ENCODE assay signal across 13 cellular contexts in genomic region chr9:92147854-92148184, GRCh38. TPM values are rescaled to one million over a fixed set of nuclear protein-coding genes. Genes with fewer than 3 reads are reported as not detected.
DNase-seq lines count a peak whose midpoint lies in the region; ATAC-seq, FAIRE-seq and TF ChIP-seq lines count a peak whose summit lies in the region.
"Had no signal": no experiment of that assay in that cellular context is flagged by ENCODE, and none has a peak within 500 bp of the region (broad histone marks: within the 10 kb centered on the region; RNA-seq: fewer than 3 reads in every experiment).

No MANE protein-coding gene starts in this region.

- H3K4me1 Mint-ChIP-seq in neural progenitor cell = peaks cover 19% of the 10 kb centered on the region
- H3K4me1 Mint-ChIP-seq: IgD-negative memory B cell had no signal

- H3K4me1 ChIP-seq in A549 = peaks cover 27% of the 10 kb centered on the region
- H3K4me1 ChIP-seq in PC-3 (ENCODE audit: insufficient read depth, low read length) = peaks cover 28% of the 10 kb centered on the region
- peaks cover 20% of the 10 kb centered on the region for H3K4me1 ChIP-seq in endothelial cell of umbilical vein (ENCODE audit: control insufficient read depth, extremely low read depth, insufficient read depth, low read length)
- peaks cover 14% of the 10 kb centered on the region for H3K4me1 ChIP-seq in neural progenitor cell

- no peak for FAIRE-seq in A549 (lab: Jason Lieb, UNC)
- no peak for FAIRE-seq in endothelial cell of umbilical vein (lab: Jason Lieb, UNC)
- FAIRE-seq: islet of Langerhans had no signal

- no peaks in the 10 kb centered on the region for H4K20me1 ChIP-seq in PC-3 (ENCODE audit: low read length)
- H4K20me1 ChIP-seq in endothelial cell of umbilical vein (replicated peaks; ENCODE audit: control insufficient read depth, extremely low read depth, insufficient read depth, low read length) = no peaks in the 10 kb centered on the region
- H4K20me1 ChIP-seq in neural progenitor cell (ENCODE audit: low read depth) = no peaks in the 10 kb centered on the region

- H3K36me3 ChIP-seq in PC-3 (ENCODE audit: low read depth, low read length) = no peaks in the 10 kb centered on the region
- no peaks in the 10 kb centered on the region for H3K36me3 ChIP-seq in endothelial cell of umbilical vein (ENCODE audit: control insufficient read depth in 2 of 2, extremely low read depth in 1 of 2, insufficient read depth in 2 of 2, low read length in 2 of 2)
- H3K36me3 ChIP-seq in neural progenitor cell = no peaks in the 10 kb centered on the region

- H3K9me3 ChIP-seq in A549 (0 out of 3 replicates have a peak, but pooled peaks cover 3% of the 10 kb centered on the region), PC-3 (ENCODE audit: low read length) (no peaks in the 10 kb centered on the region), endothelial cell of umbilical vein (replicated peaks; ENCODE audit: control insufficient read depth, insufficient read depth, low read length) (no peaks in the 10 kb centered on the region), neural progenitor cell (ENCODE audit: low read depth) (no peaks in the 10 kb centered on the region)

- DNase-seq in A549 (ENCODE audit: low read depth in 1 of 2, low spot score in 1 of 2) = no peak
- no peak for DNase-seq in PC-3
- DNase-seq in endothelial cell of umbilical vein (ENCODE audit: low read depth, low spot score) = no peak
- DNase-seq in neural progenitor cell (ENCODE audit: low spot score) = no peak
- DNase-seq in substantia nigra (lab: John Stamatoyannopoulos, UW) = no peak
- DNase-seq: NCI-H2029; nucleus accumbens; stimulated activated CD4-positive, alpha-beta T cell treated with anti-CD3 and anti-CD28 coated beads, Interleukin-2, amount 100 ng/mL, for 48 hours had no signal

- H3K79me2 ChIP-seq in PC-3 (ENCODE audit: low read length) (no peaks in the 10 kb centered on the region), endothelial cell of umbilical vein (ENCODE audit: control insufficient read depth, insufficient read depth, low read length) (no peaks in the 10 kb centered on the region), neural progenitor cell (ENCODE audit: low read depth) (no peaks in the 10 kb centered on the region)

- POLR2A ChIA-PET in A549 (lab: Yijun Ruan, JAX) (interaction anchor here (0.6 kb wide), 1 partner anchor 59 kb away, joined by 3 read pairs; no protein-coding TSS in a partner anchor), PC-3 (lab: Charles Lee; ENCODE audit: unreplicated experiment) (no interaction called here), endothelial cell of umbilical vein (lab: Charles Lee) (interaction anchor here (0.9 kb wide), 1 partner anchor 522 kb away, joined by 3 read pairs; the partner anchor contains the start of gene IPPK)

- no peak for TF ChIP-seq CTCF in A549 (IDR thresholded peaks at IDR 0.05)
- TF ChIP-seq CTCF in PC-3 (conservative IDR thresholded peaks at IDR 0.05; ENCODE audit: low read depth, low read length) = no peak
- no peak for TF ChIP-seq CTCF in endothelial cell of umbilical vein (IDR thresholded peaks at IDR 0.05; ENCODE audit: extremely low read depth in 1 of 2, insufficient read depth in 1 of 2, low read depth in 1 of 2, low read length in 2 of 2)
- TF ChIP-seq CTCF in neural progenitor cell (IDR thresholded peaks at IDR 0.05) = no peak

- no peak; a peak in 1 of 6 replicates for ATAC-seq in A549
- no peak for ATAC-seq in PC-3
- ATAC-seq in HG03342 (IDR thresholded peaks at IDR 0.05; ENCODE audit: unreplicated experiment) = no peak
- ATAC-seq in GM19452 (IDR thresholded peaks at IDR 0.05; ENCODE audit: unreplicated experiment) = no peak
- ATAC-seq in HG03196 (IDR thresholded peaks at IDR 0.05; ENCODE audit: unreplicated experiment) = no peak

- H3K27ac ChIP-seq in A549 (peak overlapping the region; percentile 92 to 97), PC-3 (ENCODE audit: low read length) (peak overlapping the region; percentile 41; the same call in 1 of the 2 replicates), endothelial cell of umbilical vein (ENCODE audit: insufficient read depth, low read depth, low read length) (peak overlapping the region; percentile 86), neural progenitor cell (no peak overlapping the region), substantia nigra (ENCODE audit: low read depth, low read length, poor library complexity, severe bottlenecking) (no peak overlapping the region)

- H3K4me3 ChIP-seq in A549 (no peak overlapping the region), PC-3 (ENCODE audit: low read length) (no peak overlapping the region), endothelial cell of umbilical vein (replicated peaks in 1 of 3; ENCODE audit: insufficient read depth in 1 of 3, low read depth in 1 of 3, low read length in 3 of 3) (no peak overlapping the region), neural progenitor cell (no peak overlapping the region)

- no peak for TF ChIP-seq RAD21 in A549 (conservative IDR thresholded peaks at IDR 0.05 in 1 of 2, IDR thresholded peaks at IDR 0.05 in 1 of 2)

- H2AFZ ChIP-seq in PC-3 (ENCODE audit: low read length) (no peak overlapping the region), endothelial cell of umbilical vein (ENCODE audit: low read depth, low read length) (peak overlapping the region; percentile 55), neural progenitor cell (replicated peaks) (peak overlapping the region; percentile 92)

- TF ChIP-seq POLR2A in A549 (IDR thresholded peaks at IDR 0.05; ENCODE audit: low read length) = no peak
- no peak for TF ChIP-seq POLR2A in endothelial cell of umbilical vein (IDR thresholded peaks at IDR 0.05; ENCODE audit: low read depth, low read length)

- no peaks in the 10 kb centered on the region for H3K9me3 Mint-ChIP-seq in neural progenitor cell
- H3K9me3 Mint-ChIP-seq: IgD-negative memory B cell had no signal

- no peaks in the 10 kb centered on the region for H3K9me1 ChIP-seq in endothelial cell of umbilical vein (replicated peaks; ENCODE audit: control insufficient read depth, extremely low read depth, insufficient read depth, low read length)

- no peaks in the 10 kb centered on the region for H3K9me2 ChIP-seq in PC-3 (replicated peaks; ENCODE audit: low read length)

- H3F3A ChIP-seq in PC-3 (ENCODE audit: low read length, unreplicated experiment) (no peaks in the 10 kb centered on the region), neural progenitor cell (ENCODE audit: low read depth) (no peaks in the 10 kb centered on the region)

- intact Hi-C loops in PC-3 (cut with micrococcal nuclease) (no loop called here), endothelial cell of umbilical vein (cut with micrococcal nuclease) (no loop called here)

- WGBS in A549 (ENCODE audit: missing lambda C conversion rate) = over 99% methylated on average over 5 of the region's 8 CpGs

- H3K36me3 Mint-ChIP-seq in neural progenitor cell = no peaks in the 10 kb centered on the region

- no peak overlapping the region for H3K27ac Mint-ChIP-seq in neural progenitor cell
- H3K27ac Mint-ChIP-seq: IgD-negative memory B cell had no signal

- H3K4me2 ChIP-seq in A549 (peak overlapping the region; percentile 66), PC-3 (ENCODE audit: low read length) (peak overlapping the region; percentile 77; the same call in 1 of the 2 replicates), endothelial cell of umbilical vein (ENCODE audit: insufficient read depth, low read length) (no peak overlapping the region), neural progenitor cell (no peak overlapping the region)

- H3K27me3 ChIP-seq in PC-3 (ENCODE audit: low read length) = no peaks in the 10 kb centered on the region
- H3K27me3 ChIP-seq in endothelial cell of umbilical vein (ENCODE audit: control insufficient read depth in 2 of 2, insufficient read depth in 2 of 2, low read length in 2 of 2) = no peaks in the 10 kb centered on the region
- H3K27me3 ChIP-seq in neural progenitor cell = peaks cover 14% of the 10 kb centered on the region

- H3K27me3 Mint-ChIP-seq in neural progenitor cell (ENCODE audit: insufficient read depth, low read depth) = peaks cover 5% of the 10 kb centered on the region

- H3K4me3 Mint-ChIP-seq in neural progenitor cell = no peak overlapping the region
- H3K4me3 Mint-ChIP-seq: IgD-negative memory B cell had no signal

- BruUV-seq in PC-3 (replicated peaks; lab: Mats Ljungman, UMichigan) (no TSS peak), endothelial cell of umbilical vein (replicated peaks; lab: Mats Ljungman, UMichigan) (no TSS peak)

- no peak overlapping the region for H3K9ac ChIP-seq in PC-3 (ENCODE audit: low read length)
- peak overlapping the region; percentile 67 for H3K9ac ChIP-seq in endothelial cell of umbilical vein (replicated peaks; ENCODE audit: extremely low read depth, insufficient read depth, low read length)
- no peak overlapping the region for H3K9ac ChIP-seq in neural progenitor cell

- dilution Hi-C loops in endothelial cell of umbilical vein (cut with MboI; ENCODE audit: extremely low pct_ligation_motif_present, low sequenced_read_pairs) = no loop called here

- no peak for TF ChIP-seq EP300 in A549 (IDR thresholded peaks at IDR 0.05)

- CTCF ChIA-PET in A549 (lab: Yijun Ruan, JAX) (interaction anchor here (0.6 to 5.7 kb wide), 8 partner anchors 8 to 486 kb away, joined by 3 to 55 read pairs (median 4); partner anchors contain the start of gene OGN), PC-3 (lab: Charles Lee) (no interaction called here), endothelial cell of umbilical vein (lab: Charles Lee) (interaction anchor here (0.6 to 2.6 kb wide), 2 partner anchors 9 to 48 kb away, joined by 4 to 22 read pairs; no protein-coding TSS in a partner anchor)

TF ChIP-seq in A549, 52 proteins besides CTCF, POLR2A, EP300 and RAD21 (continues in another document):
- TF ChIP-seq HOXB13 (CRISPR knock-in tag; IDR thresholded peaks at IDR 0.05; ENCODE audit: low read depth) = no peak
- TF ChIP-seq KDM1A (IDR thresholded peaks at IDR 0.05; ENCODE audit: low read depth) = no peak

TF ChIP-seq in endothelial cell of umbilical vein, 7 proteins besides CTCF, POLR2A, EP300 and RAD21 (continues in another document):
- TF ChIP-seq JUN (IDR thresholded peaks at IDR 0.05; ENCODE audit: borderline replicate concordance, insufficient read depth, insufficient read length, low read depth) = no peak

RNA-seq across cellular contexts. Expression of gene SPTLC1, which starts 32.6 kb away (rescaled TPM):
- polyA plus RNA-seq in A549 (2011; rRNA removed) (112 and 122 TPM in 2 replicates), A549 (2017; fragmentation: RNase III; extraction: RNeasy Plus Mini Kit Qiagen cat#74134 plus additional on column Dnase treatment) (63.6 to 63.7 TPM (median 63.6 TPM) in 3 replicates), endothelial cell of umbilical vein (29.2 and 35.9 TPM in 2 replicates)
- polyA plus RNA-seq in A549 (2012; cell fraction: cytosol; rRNA removed) = 35.7 and 36.2 TPM in 2 replicates
- polyA plus RNA-seq in A549 (2012; cell fraction: nucleus; rRNA removed) = 33.2 and 34.5 TPM in 2 replicates
- polyA minus RNA-seq in A549 (2011; rRNA and poly(A)+ RNA removed) = 56.3 and 77.0 TPM in 2 replicates
- total RNA-seq in PC-3 (2014; rRNA removed) (53.3 and 63.3 TPM in 2 replicates), endothelial cell of umbilical vein (64.6 and 68.5 TPM in 2 replicates), neural progenitor cell (ENCODE audit: low replicate concordance) (86.3 and 119 TPM in 2 replicates)
- 42.9 and 43.1 TPM in 2 replicates for polyA plus RNA-seq in endothelial cell of umbilical vein (2011; cell fraction: cytosol; rRNA removed)
- polyA plus RNA-seq in endothelial cell of umbilical vein (2011; cell fraction: nucleus; rRNA removed) = 52.1 and 62.9 TPM in 2 replicates
- 61.1 and 73.3 TPM in 2 replicates for polyA plus RNA-seq in endothelial cell of umbilical vein (2012)
- polyA minus RNA-seq in endothelial cell of umbilical vein = 74.6 and 96.0 TPM in 2 replicates
- polyA minus RNA-seq in endothelial cell of umbilical vein (2011; cell fraction: cytosol; rRNA and poly(A)+ RNA removed) = 24.8 TPM
- 60.0 and 80.1 TPM in 2 replicates for polyA minus RNA-seq in endothelial cell of umbilical vein (2011; cell fraction: nucleus; rRNA and poly(A)+ RNA removed)

Comparison
In these comparisons a context has a peak if more than half of its experiments do, and no peak if none do; other contexts are left out.
1. H3K27ac ChIP-seq: peak in A549 (2 of 2), PC-3 (single experiment) and endothelial cell of umbilical vein (single experiment); none in neural progenitor cell (single experiment) and substantia nigra (single experiment).
2. H3K4me2 ChIP-seq: peak in A549 (single experiment) and PC-3 (single experiment); none in endothelial cell of umbilical vein (single experiment) and neural progenitor cell (single experiment).